In the genomic region with DNA sequence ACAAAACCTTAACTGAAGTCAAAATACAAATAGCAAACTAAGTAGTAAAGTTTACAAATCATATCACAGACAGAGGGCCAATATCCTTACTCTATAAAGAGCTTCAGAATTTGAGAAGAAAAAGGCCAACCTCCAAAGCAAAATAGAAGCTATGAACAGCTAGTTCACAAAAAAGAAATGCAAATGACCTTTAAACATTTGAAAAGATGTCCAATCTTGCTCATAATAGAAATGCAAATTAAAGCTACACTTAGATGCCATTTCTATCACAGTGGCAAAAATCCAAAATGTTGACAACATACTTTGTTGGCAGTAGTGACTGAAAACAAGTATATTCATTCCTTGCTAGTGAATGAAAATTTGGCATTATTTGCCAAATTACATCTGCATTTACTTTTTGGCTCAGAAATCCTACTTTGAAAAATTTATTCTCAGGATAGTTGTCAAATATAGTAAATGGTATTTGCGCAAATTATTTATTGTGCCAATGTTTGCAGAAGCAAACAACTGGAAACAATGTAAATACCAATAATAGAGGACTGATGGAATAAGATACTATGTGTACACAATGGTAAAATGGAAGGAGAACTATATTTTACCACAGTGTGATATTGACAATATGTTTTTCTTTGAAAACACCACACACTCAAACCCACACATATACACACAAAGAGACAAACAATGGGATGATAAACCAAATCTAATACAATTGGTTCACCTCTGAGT, we compare ENCODE assay signal across 18 cellular contexts. TPM values are rescaled to one million over a fixed set of nuclear protein-coding genes. Genes with fewer than 3 reads are reported as not detected.
A peak's percentile ranks its signal among the peaks of the same experiment; 100 is the strongest.
DNase-seq lines count a peak whose midpoint lies in the region; ATAC-seq and FAIRE-seq lines count a peak whose summit lies in the region.
"Had no signal": no experiment of that assay in that cellular context is flagged by ENCODE, and none has a peak within 500 bp of the region (broad histone marks: within the 10 kb centered on the region; RNA-seq: fewer than 3 reads in every experiment).

No MANE protein-coding gene starts in this region.

- DNase-seq in NCI-H748 (lab: John Stamatoyannopoulos, UW; ENCODE audit: unreplicated experiment) (peak; percentile 51), NCI-H748 treated with DMSO at 0.1 percent for 48 hours (lab: John Stamatoyannopoulos, UW) (no peak), COR-L47 (lab: John Stamatoyannopoulos, UW) (peak; percentile 45), NCI-H446 treated with DMSO at 0.1 percent for 48 hours (lab: John Stamatoyannopoulos, UW) (peak; percentile 47), fibroblast of gingiva (ENCODE audit: low read depth) (peak; percentile 12), frontal cortex (ENCODE audit: low spot score in 2 of 2) (no peak)
- DNase-seq: ACHN; activated T-cell treated with anti-CD3 and anti-CD28 coated beads, Interleukin-2, amount 50 U/mL, for 48 hours; effector CD8-positive, alpha-beta T cell; lower lobe of right lung; mucosa of descending colon; NCI-H1694 treated with DMSO at 0.1 percent for 48 hours; NCI-H2227 treated with DMSO at 0.1 percent for 48 hours; right lobe of liver; transverse colon had no signal

- FAIRE-seq in frontal cortex (lab: Jason Lieb, UNC), result no peak

- ATAC-seq in HG02938 (IDR thresholded peaks at IDR 0.05; ENCODE audit: unreplicated experiment) (no peak), GM18909 (IDR thresholded peaks at IDR 0.05; ENCODE audit: poor library complexity, unreplicated experiment) (no peak)
- ATAC-seq: activated naive CD4-positive, alpha-beta T cell treated with anti-CD3 and anti-CD28 coated beads, Interleukin-2, amount 50 U/mL, for 72 hours; lower lobe of right lung; mucosa of descending colon; right lobe of liver had no signal

RNA-seq across cellular contexts. Expression of a gene that starts 9.4 kb away (rescaled TPM):
- 46.5 TPM for total RNA-seq in frontal cortex

Comparison
In these comparisons a context has a peak if more than half of its experiments do, and no peak if none do; other contexts are left out.
1. DNase-seq: peak in NCI-H748 (single experiment), COR-L47 (single experiment), NCI-H446 treated with DMSO at 0.1 percent for 48 hours (single experiment) and fibroblast of gingiva (single experiment); none in NCI-H748 treated with DMSO at 0.1 percent for 48 hours (single experiment) and frontal cortex (0 of 2).